8 cellular contexts compared by ENCODE assay signal in genomic region chr7:137992738-137993394, GRCh38. TPM values are rescaled to one million over a fixed set of nuclear protein-coding genes. Genes with fewer than 3 reads are reported as not detected.
A peak's percentile ranks its signal among the peaks of the same experiment; 100 is the strongest.
DNase-seq lines count a peak whose midpoint lies in the region; ATAC-seq, FAIRE-seq and TF ChIP-seq lines count a peak whose summit lies in the region.

No MANE protein-coding gene starts in this region.

- H2AFZ ChIP-seq in H1 (ENCODE audit: low read length): no peak overlapping the region

- no peak for TF ChIP-seq EP300 in H1 (IDR thresholded peaks at IDR 0.05; ENCODE audit: borderline replicate concordance in 1 of 2, low read depth in 2 of 2, low read length in 2 of 2)
- no peak for TF ChIP-seq EP300 in ovary (IDR thresholded peaks at IDR 0.05)

- no peak for TF ChIP-seq RAD21 in H1 (IDR thresholded peaks at IDR 0.05 in 1 of 2, conservative IDR thresholded peaks at IDR 0.05 in 1 of 2; ENCODE audit: low read depth in 2 of 2, low read length in 2 of 2)

- no peak overlapping the region for H2BK12ac ChIP-seq in H1 (ENCODE audit: low read depth, low read length)

- H2BK20ac ChIP-seq in H1 (ENCODE audit: low read length): no peak overlapping the region

- no peak overlapping the region for H2BK15ac ChIP-seq in H1 (ENCODE audit: low read length)

- H2BK5ac ChIP-seq in H1 (ENCODE audit: low read depth, low read length): no peak overlapping the region

- H3K4me3 Mint-ChIP-seq in stimulated activated memory B cell treated with anti-CD40 and anti-IgM and Interleukin-4, amounts not matched to agents 10 μg/mL and 1 μg/mL and 100 μg/mL, for 72 hours: no peak overlapping the region

- H3K23ac ChIP-seq in H1 (ENCODE audit: insufficient read length): no peak overlapping the region

- no peak overlapping the region for H3K27ac ChIP-seq in HEK293 (ENCODE audit: extremely low read depth, low read depth, low read length)
- no peak overlapping the region for H3K27ac ChIP-seq in H1 (ENCODE audit: low read depth, low read length)
- H3K27ac ChIP-seq in ovary: peak overlapping the region; percentile 37 to 77

- intact Hi-C loops in ovary (cut with DNase I): loop anchor here in 2 of 4 donors (5.0 to 10.0 kb wide), 2 partner anchors 51 to 58 kb away; no protein-coding TSS in a partner anchor

- H4K20me1 ChIP-seq in H1 (replicated peaks in 1 of 2; ENCODE audit: control insufficient read depth in 1 of 2, insufficient read depth in 2 of 2, low read length in 2 of 2): peaks cover 0 to 5% of the 10 kb centered on the region in 2 experiments

- WGBS in H1 (ENCODE audit: extremely low coverage in 1 of 2, insufficient coverage in 1 of 2, insufficient read length in 1 of 2, insufficient replicate concordance in 2 of 2, low coverage in 1 of 2, low lambda C conversion rate in 2 of 2, missing lambda C conversion rate in 1 of 2), 2 experiments: 83% methylated on average over 4 of the region's 4 CpGs; no CpG with 5 or more reads in 1 of the 2 experiments
- 19 to 32% (median 20%) methylated on average over 4 of the region's 4 CpGs for WGBS in ovary, 3 donors

- H3K9me3 Mint-ChIP-seq in stimulated activated memory B cell treated with anti-CD40 and anti-IgM and Interleukin-4, amounts not matched to agents 10 μg/mL and 1 μg/mL and 100 μg/mL, for 72 hours: no peaks in the 10 kb centered on the region

- DNase-seq in NOMO-1 (lab: John Stamatoyannopoulos, UW; ENCODE audit: unreplicated experiment in 2 of 2) (peak; percentile 63 to 65), H1 (ENCODE audit: low read depth in 1 of 2, low spot score in 2 of 2) (no peak), ovary (peak; percentile 59 to 73 (median 71)), GM20000 (ENCODE audit: low spot score) (no peak)
- DNase-seq in stimulated activated CD4-positive, alpha-beta T cell treated with anti-CD3 and anti-CD28 coated beads, Interleukin-15, amount 100 ng/mL, for 24 hours: no peak

- no peak for FAIRE-seq in H1 (lab: Jason Lieb, UNC)

- H3K9me3 ChIP-seq in HEK293 (ENCODE audit: control insufficient read depth, insufficient read depth, low read depth, low read length) (no peaks in the 10 kb centered on the region), H1 (ENCODE audit: insufficient read depth in 2 of 2, low read depth in 1 of 2, low read length in 1 of 2) (no peaks in the 10 kb centered on the region), ovary (no peaks in the 10 kb centered on the region)

- TF ChIP-seq CTCF in HEK293 (tag by site-specific recombination; IDR thresholded peaks at IDR 0.05): no peak
- TF ChIP-seq CTCF in H1 (IDR thresholded peaks at IDR 0.05; ENCODE audit: control extremely low read depth in 1 of 3, insufficient read depth in 1 of 3, low read depth in 1 of 3, low read length in 3 of 3): no peak
- no peak for TF ChIP-seq CTCF in ovary (IDR thresholded peaks at IDR 0.05)
- TF ChIP-seq CTCF in GM20000 (IDR thresholded peaks at IDR 0.05; ENCODE audit: extremely low read depth, missing control alignments): no peak

- no peak overlapping the region for H2BK120ac ChIP-seq in H1 (replicated peaks; ENCODE audit: low read depth, low read length)

- no peak overlapping the region for H3K4me2 ChIP-seq in H1 (ENCODE audit: insufficient read depth in 1 of 2, low read depth in 2 of 2, low read length in 2 of 2)

- H3K9ac ChIP-seq in H1 (replicated peaks in 1 of 4; ENCODE audit: extremely low read depth in 1 of 4, low read depth in 3 of 4, low read length in 3 of 4): no peak overlapping the region

- no peak overlapping the region for H3K56ac ChIP-seq in H1 (replicated peaks; ENCODE audit: insufficient read length, low read depth, low read length)

- H3K79me1 ChIP-seq in H1 (ENCODE audit: low read depth, low read length): peaks cover 15% of the 10 kb centered on the region; the same call in 1 of the 2 replicates

- no peak overlapping the region for H3K18ac ChIP-seq in H1 (ENCODE audit: extremely low read depth, low read length)

- no peaks in the 10 kb centered on the region for H3K23me2 ChIP-seq in H1 (ENCODE audit: low read depth, low read length)

- H3K4me3 ChIP-seq in HEK293 (ENCODE audit: low read depth, low read length) (no peak overlapping the region), H1 (ENCODE audit: extremely low read depth in 1 of 4, insufficient read depth in 2 of 4, low read depth in 3 of 4, low read length in 4 of 4) (no peak overlapping the region), ovary (no peak overlapping the region)

- no peak overlapping the region for H3K14ac ChIP-seq in H1 (ENCODE audit: insufficient read length)

- no peaks in the 10 kb centered on the region for H3K27me3 Mint-ChIP-seq in stimulated activated memory B cell treated with anti-CD40 and anti-IgM and Interleukin-4, amounts not matched to agents 10 μg/mL and 1 μg/mL and 100 μg/mL, for 72 hours

- H4K8ac ChIP-seq in H1 (ENCODE audit: extremely low read depth, insufficient read depth, low read length): no peak overlapping the region

- no peak overlapping the region for H3K4ac ChIP-seq in H1 (replicated peaks; ENCODE audit: insufficient read length, low read depth, low read length)

- POLR2A ChIA-PET in HEK293 (lab: Yijun Ruan, JAX): no interaction called here
- POLR2A ChIA-PET in H1 (lab: Charles Lee; ENCODE audit: partially characterized antibody): interaction anchor here (0.6 to 1.7 kb wide), 2 partner anchors 9 to 69 kb away, joined by 3 to 5 read pairs; partner anchors contain the start of gene CREB3L2

- TF ChIP-seq POLR2A in H1 (IDR thresholded peaks at IDR 0.05; ENCODE audit: control extremely low read depth in 1 of 2, low read depth in 2 of 2, low read length in 2 of 2) (no peak), ovary (IDR thresholded peaks at IDR 0.05) (no peak)

- ATAC-seq in GM18499 (IDR thresholded peaks at IDR 0.05; ENCODE audit: insufficient read depth, unreplicated experiment): peak; percentile 60
- ATAC-seq in stimulated activated memory B cell treated with anti-CD40 and anti-IgM and Interleukin-4, amounts not matched to agents 10 μg/mL and 1 μg/mL and 100 μg/mL, for 72 hours: no peak

- no peaks in the 10 kb centered on the region for H3K27me3 ChIP-seq in H1 (replicated peaks in 1 of 4; ENCODE audit: control insufficient read depth in 3 of 4, extremely low read depth in 1 of 4, insufficient read depth in 3 of 4, low read length in 3 of 4)
- H3K27me3 ChIP-seq in ovary: no peaks in the 10 kb centered on the region

- H3K79me2 ChIP-seq in H1 (ENCODE audit: control insufficient read depth in 1 of 2, insufficient read depth in 2 of 2, low read length in 2 of 2): peaks cover 12 to 90% of the 10 kb centered on the region in 2 experiments

- peaks cover 27% of the 10 kb centered on the region for H3K4me1 Mint-ChIP-seq in stimulated activated memory B cell treated with anti-CD40 and anti-IgM and Interleukin-4, amounts not matched to agents 10 μg/mL and 1 μg/mL and 100 μg/mL, for 72 hours

- H3K36me3 Mint-ChIP-seq in stimulated activated memory B cell treated with anti-CD40 and anti-IgM and Interleukin-4, amounts not matched to agents 10 μg/mL and 1 μg/mL and 100 μg/mL, for 72 hours: peaks cover 26% of the 10 kb centered on the region

- H4K91ac ChIP-seq in H1 (replicated peaks; ENCODE audit: insufficient read length, low read length): no peak overlapping the region

- no peak overlapping the region for H4K5ac ChIP-seq in H1 (ENCODE audit: insufficient read length, low read depth, low read length)

- no peak overlapping the region for H3K27ac Mint-ChIP-seq in stimulated activated memory B cell treated with anti-CD40 and anti-IgM and Interleukin-4, amounts not matched to agents 10 μg/mL and 1 μg/mL and 100 μg/mL, for 72 hours

- H3K4me1 ChIP-seq in HEK293 (ENCODE audit: control insufficient read depth, insufficient read depth, low read length) (no peaks in the 10 kb centered on the region), H1 (replicated peaks in 1 of 4; ENCODE audit: control insufficient read depth in 3 of 4, insufficient read depth in 4 of 4, low read length in 3 of 4) (peaks cover 0 to 10% (median 0%) of the 10 kb centered on the region in 4 experiments; a peak in 3 of 7 replicates), ovary (ENCODE audit: insufficient read depth) (peaks cover 45% of the 10 kb centered on the region)

- H2AK5ac ChIP-seq in H1 (ENCODE audit: low read depth, low read length): no peak overlapping the region

- H3K36me3 ChIP-seq in HEK293 (ENCODE audit: control insufficient read depth in 2 of 2, insufficient read depth in 1 of 2, low read length in 2 of 2): no peaks in the 10 kb centered on the region
- no peaks in the 10 kb centered on the region for H3K36me3 ChIP-seq in H1 (ENCODE audit: control insufficient read depth in 2 of 4, insufficient read depth in 4 of 4, low read length in 3 of 4)
- no peaks in the 10 kb centered on the region for H3K36me3 ChIP-seq in ovary

- CTCF ChIA-PET in HEK293 (lab: Yijun Ruan, JAX): interaction anchor here (0.6 to 1.4 kb wide), 2 partner anchors 10 to 90 kb away, joined by 4 to 6 read pairs; no protein-coding TSS in a partner anchor
- CTCF ChIA-PET in H1 (lab: Charles Lee; ENCODE audit: partially characterized antibody): interaction anchor here (0.7 to 3.7 kb wide), 13 partner anchors 9 to 337 kb away, joined by 3 to 18 read pairs (median 4); partner anchors contain the start of gene CREB3L2

TF ChIP-seq in HEK293, 187 proteins besides CTCF, POLR2A, EP300 and RAD21 (continues in another document):
- TF ChIP-seq ZNF677 (tag by site-specific recombination; IDR thresholded peaks at IDR 0.05) (no peak), YY2 (tag by site-specific recombination; IDR thresholded peaks at IDR 0.05) (0 out of 2 replicates have a peak, but pooled peaks have one; percentile 21), ZNF521 (tag by site-specific recombination; IDR thresholded peaks at IDR 0.05) (no peak), ZBTB8A (tag by site-specific recombination; IDR thresholded peaks at IDR 0.05) (no peak), OSR2 (tag by site-specific recombination; IDR thresholded peaks at IDR 0.05) (no peak)

TF ChIP-seq in H1, 55 proteins besides CTCF, POLR2A, EP300 and RAD21:
- TF ChIP-seq FOSL1 (IDR thresholded peaks at IDR 0.05; ENCODE audit: insufficient read depth, low read depth, low read length) (peak; percentile 80; the same call in 1 of the 2 replicates), SP2 (IDR thresholded peaks at IDR 0.05; ENCODE audit: low read length) (no peak)

RNA-seq across cellular contexts. Expression of gene CREB3L2, which starts 9.0 kb away (rescaled TPM):
- total RNA-seq in H1 (2021; fragmentation: NEBNext Ultra II Directional; extraction: Animal tissue kit (Norgen Biotek cat#: 25700)): 48.3 and 51.9 TPM in 2 replicates
- polyA plus RNA-seq in H1 (2011; rRNA removed): 14.4 and 16.5 TPM in 2 replicates
- 12.2 TPM for polyA plus RNA-seq in H1 (2011; cell fraction: cytosol; rRNA removed)
- polyA plus RNA-seq in H1 (2011; cell fraction: nucleus; rRNA removed): 21.2 TPM
- 12.1 to 15.9 TPM (median 14.9 TPM) in 4 replicates for polyA plus RNA-seq in H1 (2012, experiment 1 of 2)
- polyA plus RNA-seq in H1 (2012, experiment 2 of 2): 2.5 TPM
- 22.8 TPM for polyA plus RNA-seq in H1 (2013, experiment 1 of 2)
- polyA plus RNA-seq in H1 (2013, experiment 2 of 2): 25.6 TPM
- polyA minus RNA-seq in H1 (2011; rRNA and poly(A)+ RNA removed): 33.3 and 34.7 TPM in 2 replicates
- polyA minus RNA-seq in H1 (2011; cell fraction: cytosol; rRNA and poly(A)+ RNA removed): 19.2 TPM
- polyA minus RNA-seq in H1 (2011; cell fraction: nucleus; rRNA and poly(A)+ RNA removed): 74.4 TPM
- 100 to 1,000 TPM in 1 of 7 donors, 10 to 100 TPM in 6; 24.7 to 110 (median 89.6) TPM for total RNA-seq in ovary
- polyA plus RNA-seq in ovary: 10 to 100 TPM; 21.2 to 47.5 TPM

Comparison
In these comparisons a context has a peak if more than half of its experiments do, and no peak if none do; other contexts are left out.
1. H3K27ac ChIP-seq: peak in ovary (2 of 2); none in HEK293 (single experiment) and H1 (single experiment).
2. DNase-seq: peak in NOMO-1 (2 of 2) and ovary (5 of 5); none in H1 (0 of 2), GM20000 (single experiment) and stimulated activated CD4-positive, alpha-beta T cell treated with anti-CD3 and anti-CD28 coated beads, Interleukin-15, amount 100 ng/mL, for 24 hours (single experiment).